ENCODE assay signal across 35 cellular contexts in the genomic region with DNA sequence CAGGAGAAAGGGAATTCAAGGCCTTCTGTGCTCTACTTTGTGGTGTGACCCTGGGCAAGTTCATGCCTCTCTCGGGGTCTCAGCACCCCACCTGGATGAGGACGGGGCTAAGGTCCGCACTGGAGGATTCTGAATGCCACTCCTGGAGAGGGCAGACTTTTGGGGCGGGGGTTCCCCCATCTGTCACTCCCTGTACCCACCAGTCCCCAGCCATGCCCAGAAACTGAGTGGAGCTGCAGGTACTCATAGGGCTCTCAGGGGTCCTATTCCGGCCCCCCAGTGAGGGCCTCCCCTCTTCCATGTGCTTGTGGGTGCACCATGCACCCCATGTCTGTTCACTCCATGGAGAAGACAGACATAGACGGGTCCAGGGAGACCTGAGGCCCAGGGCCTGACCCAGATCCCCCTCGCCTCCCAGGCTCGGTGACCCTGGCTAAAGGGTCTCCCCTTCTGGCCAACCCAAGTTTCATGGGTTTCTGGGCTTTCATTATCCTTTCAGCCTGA. TPM values are rescaled to one million over a fixed set of nuclear protein-coding genes. Genes with fewer than 3 reads are reported as not detected.
DNase-seq lines count a peak whose midpoint lies in the region; ATAC-seq and TF ChIP-seq lines count a peak whose summit lies in the region.
"Had no signal": no experiment of that assay in that cellular context is flagged by ENCODE, and none has a peak within 500 bp of the region (broad histone marks: within the 10 kb centered on the region; RNA-seq: fewer than 3 reads in every experiment).

No MANE protein-coding gene starts in this region.

- H3K4me3 Mint-ChIP-seq in type B pancreatic cell (no peak overlapping the region), WTC11 (no peak overlapping the region)
- H3K4me3 Mint-ChIP-seq in stimulated activated naive B cell treated with anti-CD40 and anti-IgM and Interleukin-4, amounts not matched to agents 10 μg/mL and 1 μg/mL and 100 μg/mL, for 72 hours = no peak overlapping the region
- H3K4me3 Mint-ChIP-seq: activated naive CD4-positive, alpha-beta T cell treated with anti-CD3 and anti-CD28 coated beads, Interleukin-2, amount 10 ng/mL, durations not matched to agents 7 days and 5 days; brain; CD4-positive, alpha-beta T cell; T-helper 17 cell had no signal

- POLR2A ChIA-PET in WTC11 (lab: Charles Lee) = no interaction called here

- CTCF ChIA-PET in WTC11 (lab: Charles Lee) = no interaction called here

- no peak for TF ChIP-seq CTCF in VCaP (conservative IDR thresholded peaks at IDR 0.05)
- no peak for TF ChIP-seq CTCF in type B pancreatic cell (conservative IDR thresholded peaks at IDR 0.05)
- TF ChIP-seq CTCF in WTC11 (IDR thresholded peaks at IDR 0.05) = no peak

- H3K27me3 Mint-ChIP-seq in type B pancreatic cell (no peaks in the 10 kb centered on the region), WTC11 (ENCODE audit: low read depth) (no peaks in the 10 kb centered on the region)
- H3K27me3 Mint-ChIP-seq in stimulated activated naive B cell treated with anti-CD40 and anti-IgM and Interleukin-4, amounts not matched to agents 10 μg/mL and 1 μg/mL and 100 μg/mL, for 72 hours = peaks cover 10 to 12% of the 10 kb centered on the region in 2 donors

- H3K36me3 Mint-ChIP-seq in type B pancreatic cell = no peaks in the 10 kb centered on the region
- H3K36me3 Mint-ChIP-seq in WTC11 = no peaks in the 10 kb centered on the region
- no peaks in the 10 kb centered on the region for H3K36me3 Mint-ChIP-seq in stimulated activated naive B cell treated with anti-CD40 and anti-IgM and Interleukin-4, amounts not matched to agents 10 μg/mL and 1 μg/mL and 100 μg/mL, for 72 hours
- H3K36me3 Mint-ChIP-seq: activated naive CD4-positive, alpha-beta T cell treated with anti-CD3 and anti-CD28 coated beads, Interleukin-2, amount 10 ng/mL, durations not matched to agents 7 days and 5 days; brain had no signal

- peak; percentile 2 for DNase-seq in activated CD4-positive, CD25-positive, alpha-beta regulatory T cell treated with anti-CD3 and anti-CD28 coated beads, Interleukin-2, amount 50 U/mL, for 72 hours
- DNase-seq in mesenteric fat pad (ENCODE audit: low spot score) (peak; percentile 85), type B pancreatic cell (ENCODE audit: extremely low spot score, unreplicated experiment) (peak; percentile 45), WTC11 (ENCODE audit: low spot score) (no peak), NCI-H187 treated with DMSO at 0.1 percent for 48 hours (lab: John Stamatoyannopoulos, UW) (no peak)
- DNase-seq in stimulated activated naive B cell treated with anti-CD40 and anti-IgM and Interleukin-4, amounts not matched to agents 10 μg/mL and 1 μg/mL and 100 μg/mL, for 72 hours = no peak
- DNase-seq: activated naive CD4-positive, alpha-beta T cell treated with anti-CD3 and anti-CD28 coated beads, Interleukin-2, amount 10 ng/mL, durations not matched to agents 7 days and 5 days; CD4-positive, alpha-beta T cell; cerebellar nuclear complex; DND-41; KG1; mammary epithelial cell; NCI-H1105; NCI-H1930; NCI-H2171 treated with DMSO at 0.1 percent for 48 hours; NCI-H524; NK-92 treated with Interleukin-12 subunit alpha and Interleukin-12 subunit beta, amount 100 ng/mL, for 24 hours; pancreas; PC-3; retina; Right ventricle myocardium superior; small intestine; stimulated activated naive CD8-positive, alpha-beta T cell treated with anti-CD3 and anti-CD28 coated beads, Interleukin-15, Interleukin-2, amounts not matched to agents 100 U/mL and 50 U/mL, for 24 hours; T-helper 17 cell; tibial artery had no signal

- ATAC-seq in activated CD4-positive, CD25-positive, alpha-beta regulatory T cell treated with anti-CD3 and anti-CD28 coated beads, Interleukin-2, amount 50 U/mL, for 24 hours = no peak
- no peak for ATAC-seq in WTC11
- ATAC-seq in stimulated activated naive B cell treated with anti-CD40 and anti-IgM and Interleukin-4, amounts not matched to agents 10 μg/mL and 1 μg/mL and 100 μg/mL, for 72 hours (replicated peaks) = no peak
- ATAC-seq: gastroesophageal sphincter; HCT116; pancreas; PC-3; stimulated activated naive CD8-positive, alpha-beta T cell treated with anti-CD3 and anti-CD28 coated beads, Interleukin-15, Interleukin-2, amounts not matched to agents 100 U/mL and 50 U/mL, for 24 hours; T-helper 17 cell had no signal

- peaks cover 29% of the 10 kb centered on the region for H3K4me1 Mint-ChIP-seq in type B pancreatic cell (ENCODE audit: unreplicated experiment)
- peaks cover 6% of the 10 kb centered on the region for H3K4me1 Mint-ChIP-seq in WTC11
- H3K4me1 Mint-ChIP-seq in stimulated activated naive B cell treated with anti-CD40 and anti-IgM and Interleukin-4, amounts not matched to agents 10 μg/mL and 1 μg/mL and 100 μg/mL, for 72 hours = no peaks in the 10 kb centered on the region
- H3K4me1 Mint-ChIP-seq: activated naive CD4-positive, alpha-beta T cell treated with anti-CD3 and anti-CD28 coated beads, Interleukin-2, amount 10 ng/mL, durations not matched to agents 7 days and 5 days had no signal

- H3K9me3 Mint-ChIP-seq in type B pancreatic cell = no peaks in the 10 kb centered on the region
- no peaks in the 10 kb centered on the region for H3K9me3 Mint-ChIP-seq in WTC11
- H3K9me3 Mint-ChIP-seq in stimulated activated naive B cell treated with anti-CD40 and anti-IgM and Interleukin-4, amounts not matched to agents 10 μg/mL and 1 μg/mL and 100 μg/mL, for 72 hours = no peaks in the 10 kb centered on the region
- H3K9me3 Mint-ChIP-seq: activated naive CD4-positive, alpha-beta T cell treated with anti-CD3 and anti-CD28 coated beads, Interleukin-2, amount 10 ng/mL, durations not matched to agents 7 days and 5 days; brain; CD4-positive, alpha-beta T cell had no signal

- peak overlapping the region; percentile 100 for H3K27ac ChIP-seq in VCaP
- H3K27ac ChIP-seq: adrenal gland, tibial artery had no signal

- H3K27ac Mint-ChIP-seq in type B pancreatic cell = peak overlapping the region; percentile 93
- no peak overlapping the region for H3K27ac Mint-ChIP-seq in WTC11
- H3K27ac Mint-ChIP-seq in stimulated activated naive B cell treated with anti-CD40 and anti-IgM and Interleukin-4, amounts not matched to agents 10 μg/mL and 1 μg/mL and 100 μg/mL, for 72 hours = no peak overlapping the region
- H3K27ac Mint-ChIP-seq: activated naive CD4-positive, alpha-beta T cell treated with anti-CD3 and anti-CD28 coated beads, Interleukin-2, amount 10 ng/mL, durations not matched to agents 7 days and 5 days; CD4-positive, alpha-beta T cell; T-helper 17 cell had no signal

TF ChIP-seq in WTC11, 78 proteins besides CTCF, POLR2A, EP300 and RAD21 (continues in another document):
- TF ChIP-seq, protein P1, sequence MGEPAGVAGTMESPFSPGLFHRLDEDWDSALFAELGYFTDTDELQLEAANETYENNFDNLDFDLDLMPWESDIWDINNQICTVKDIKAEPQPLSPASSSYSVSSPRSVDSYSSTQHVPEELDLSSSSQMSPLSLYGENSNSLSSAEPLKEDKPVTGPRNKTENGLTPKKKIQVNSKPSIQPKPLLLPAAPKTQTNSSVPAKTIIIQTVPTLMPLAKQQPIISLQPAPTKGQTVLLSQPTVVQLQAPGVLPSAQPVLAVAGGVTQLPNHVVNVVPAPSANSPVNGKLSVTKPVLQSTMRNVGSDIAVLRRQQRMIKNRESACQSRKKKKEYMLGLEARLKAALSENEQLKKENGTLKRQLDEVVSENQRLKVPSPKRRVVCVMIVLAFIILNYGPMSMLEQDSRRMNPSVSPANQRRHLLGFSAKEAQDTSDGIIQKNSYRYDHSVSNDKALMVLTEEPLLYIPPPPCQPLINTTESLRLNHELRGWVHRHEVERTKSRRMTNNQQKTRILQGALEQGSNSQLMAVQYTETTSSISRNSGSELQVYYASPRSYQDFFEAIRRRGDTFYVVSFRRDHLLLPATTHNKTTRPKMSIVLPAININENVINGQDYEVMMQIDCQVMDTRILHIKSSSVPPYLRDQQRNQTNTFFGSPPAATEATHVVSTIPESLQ (CRISPR knock-in tag; IDR thresholded peaks at IDR 0.05) = no peak
- TF ChIP-seq ZNF138 (CRISPR knock-in tag; conservative IDR thresholded peaks at IDR 0.05) (no peak), IRF2 (CRISPR knock-in tag; IDR thresholded peaks at IDR 0.05; ENCODE audit: borderline replicate concordance, low read depth) (no peak)
- TF ChIP-seq, protein P2, sequence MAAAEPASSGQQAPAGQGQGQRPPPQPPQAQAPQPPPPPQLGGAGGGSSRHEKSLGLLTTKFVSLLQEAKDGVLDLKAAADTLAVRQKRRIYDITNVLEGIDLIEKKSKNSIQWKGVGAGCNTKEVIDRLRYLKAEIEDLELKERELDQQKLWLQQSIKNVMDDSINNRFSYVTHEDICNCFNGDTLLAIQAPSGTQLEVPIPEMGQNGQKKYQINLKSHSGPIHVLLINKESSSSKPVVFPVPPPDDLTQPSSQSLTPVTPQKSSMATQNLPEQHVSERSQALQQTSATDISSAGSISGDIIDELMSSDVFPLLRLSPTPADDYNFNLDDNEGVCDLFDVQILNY (CRISPR knock-in tag; IDR thresholded peaks at IDR 0.05) = no peak
- TF ChIP-seq, protein P3, sequence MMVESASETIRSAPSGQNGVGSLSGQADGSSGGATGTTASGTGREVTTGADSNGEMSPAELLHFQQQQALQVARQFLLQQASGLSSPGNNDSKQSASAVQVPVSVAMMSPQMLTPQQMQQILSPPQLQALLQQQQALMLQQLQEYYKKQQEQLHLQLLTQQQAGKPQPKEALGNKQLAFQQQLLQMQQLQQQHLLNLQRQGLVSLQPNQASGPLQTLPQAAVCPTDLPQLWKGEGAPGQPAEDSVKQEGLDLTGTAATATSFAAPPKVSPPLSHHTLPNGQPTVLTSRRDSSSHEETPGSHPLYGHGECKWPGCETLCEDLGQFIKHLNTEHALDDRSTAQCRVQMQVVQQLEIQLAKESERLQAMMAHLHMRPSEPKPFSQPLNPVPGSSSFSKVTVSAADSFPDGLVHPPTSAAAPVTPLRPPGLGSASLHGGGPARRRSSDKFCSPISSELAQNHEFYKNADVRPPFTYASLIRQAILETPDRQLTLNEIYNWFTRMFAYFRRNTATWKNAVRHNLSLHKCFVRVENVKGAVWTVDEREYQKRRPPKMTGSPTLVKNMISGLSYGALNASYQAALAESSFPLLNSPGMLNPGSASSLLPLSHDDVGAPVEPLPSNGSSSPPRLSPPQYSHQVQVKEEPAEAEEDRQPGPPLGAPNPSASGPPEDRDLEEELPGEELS (CRISPR knock-in tag; IDR thresholded peaks at IDR 0.05) = no peak

RNA-seq across cellular contexts. Expression of a gene that starts 26.0 kb away (rescaled TPM):
- total RNA-seq in mesenteric fat pad (not detected), type B pancreatic cell (ENCODE audit: low replicate concordance) (0.71 TPM in 1 of 2 replicates, not detected in the other), WTC11 (2021) (4.1 to 5.8 TPM (median 5.0 TPM) in 3 replicates)
- total RNA-seq: A172, endothelial cell of umbilical vein, fibroblast of lung, MCF 10A had no signal

RNA-seq across cellular contexts. Expression of a gene that starts 56.0 kb away (rescaled TPM):
- 21.4 TPM for total RNA-seq in mesenteric fat pad
- 0.10 and 15.0 TPM in 2 replicates for total RNA-seq in type B pancreatic cell (ENCODE audit: low replicate concordance)
- total RNA-seq in WTC11 (2021) = 7.8 to 10.1 TPM (median 9.8 TPM) in 3 replicates
- total RNA-seq: A172, MCF 10A had no signal

RNA-seq across cellular contexts. Expression of a gene that starts 59.2 kb away (rescaled TPM):
- total RNA-seq in mesenteric fat pad = 105 TPM
- 66.5 and 93.6 TPM in 2 replicates for total RNA-seq in type B pancreatic cell (ENCODE audit: low replicate concordance)
- total RNA-seq in WTC11 (2021) = 37.8 to 56.6 TPM (median 38.5 TPM) in 3 replicates

Comparison
In these comparisons a context has a peak if more than half of its experiments do, and no peak if none do; other contexts are left out.
1. DNase-seq: peak in activated CD4-positive, CD25-positive, alpha-beta regulatory T cell treated with anti-CD3 and anti-CD28 coated beads, Interleukin-2, amount 50 U/mL, for 72 hours (single experiment), mesenteric fat pad (single experiment) and type B pancreatic cell (single experiment); none in WTC11 (single experiment), NCI-H187 treated with DMSO at 0.1 percent for 48 hours (single experiment) and stimulated activated naive B cell treated with anti-CD40 and anti-IgM and Interleukin-4, amounts not matched to agents 10 μg/mL and 1 μg/mL and 100 μg/mL, for 72 hours (single experiment).